24 cellular contexts compared by ENCODE assay signal in genomic region chrX:109299091-109299490, GRCh38.
"Had no signal": no experiment of that assay in that cellular context is flagged by ENCODE, and none has a peak within 500 bp of the region (broad histone marks: within the 10 kb centered on the region; RNA-seq: fewer than 3 reads in every experiment).

No MANE protein-coding gene starts in this region.

- H3K27ac ChIP-seq: adrenal gland, ascending aorta, coronary artery, epithelial cell of prostate, hepatocyte, transverse colon, vagina had no signal

- ATAC-seq: activated CD8-positive, alpha-beta T cell treated with anti-CD3 and anti-CD28 coated beads, Interleukin-2, amount 10 ng/mL, durations not matched to agents 7 days and 5 days; activated naive CD4-positive, alpha-beta T cell treated with anti-CD3 and anti-CD28 coated beads, Interleukin-2, amount 50 U/mL, for 72 hours; left cardiac atrium; sciatic nerve; stimulated activated naive B cell treated with anti-CD40 and anti-IgM and Interleukin-4, amounts not matched to agents 10 μg/mL and 1 μg/mL and 100 μg/mL, for 72 hours had no signal

- H3K9me3 ChIP-seq: adrenal gland, ascending aorta, transverse colon, vagina had no signal

- H3K36me3 ChIP-seq: adrenal gland, ascending aorta, transverse colon, vagina had no signal

- H3K27ac Mint-ChIP-seq: activated CD8-positive, alpha-beta T cell treated with anti-CD3 and anti-CD28 coated beads, Interleukin-2, amount 10 ng/mL, durations not matched to agents 7 days and 5 days; activated naive CD4-positive, alpha-beta T cell treated with anti-CD3 and anti-CD28 coated beads, Interleukin-2, amount 50 U/mL, for 72 hours; nephron progenitor cell; stimulated activated naive B cell treated with anti-CD40 and anti-IgM and Interleukin-4, amounts not matched to agents 10 μg/mL and 1 μg/mL and 100 μg/mL, for 72 hours had no signal

- DNase-seq: activated CD4-positive, alpha-beta T cell treated with anti-CD3 and anti-CD28 coated beads for 1 hour; activated CD4-positive, alpha-beta T cell treated with anti-CD3 and anti-CD28 coated beads, Interleukin-2, amount 50 U/mL, for 1 hour; activated CD8-positive, alpha-beta T cell treated with anti-CD3 and anti-CD28 coated beads, Interleukin-2, amount 10 ng/mL, durations not matched to agents 7 days and 5 days; activated gamma-delta T cell treated with Interleukin-2 at 50 U/mL for 16 hours; activated T-cell treated with anti-CD3 and anti-CD28 coated beads, Interleukin-2, amount 50 U/mL, for 1 hour; adrenal gland; glutamatergic neuron; islet precursor cell; left cardiac atrium; nephron progenitor cell; occipital lobe; small intestine; stimulated activated CD4-positive, alpha-beta T cell treated with anti-CD3 and anti-CD28 coated beads, Interleukin-2, amount 100 ng/mL, for 48 hours; stimulated activated CD8-positive, alpha-beta memory T cell treated with anti-CD3 and anti-CD28 coated beads, Interleukin-4, amount 100 ng/mL, for 48 hours; stimulated activated naive B cell treated with anti-CD40 and anti-IgM and Interleukin-4, amounts not matched to agents 10 μg/mL and 1 μg/mL and 100 μg/mL, for 72 hours; T-helper 9 cell; transverse colon had no signal

- H3K36me3 Mint-ChIP-seq: activated naive CD4-positive, alpha-beta T cell treated with anti-CD3 and anti-CD28 coated beads, Interleukin-2, amount 50 U/mL, for 72 hours; stimulated activated naive B cell treated with anti-CD40 and anti-IgM and Interleukin-4, amounts not matched to agents 10 μg/mL and 1 μg/mL and 100 μg/mL, for 72 hours had no signal

- H3K9me3 Mint-ChIP-seq: activated naive CD4-positive, alpha-beta T cell treated with anti-CD3 and anti-CD28 coated beads, Interleukin-2, amount 50 U/mL, for 72 hours; nephron progenitor cell; stimulated activated naive B cell treated with anti-CD40 and anti-IgM and Interleukin-4, amounts not matched to agents 10 μg/mL and 1 μg/mL and 100 μg/mL, for 72 hours had no signal

- H3K79me2 ChIP-seq: hepatocyte had no signal

- H3K4me3 Mint-ChIP-seq: activated CD8-positive, alpha-beta T cell treated with anti-CD3 and anti-CD28 coated beads, Interleukin-2, amount 10 ng/mL, durations not matched to agents 7 days and 5 days; nephron progenitor cell; stimulated activated naive B cell treated with anti-CD40 and anti-IgM and Interleukin-4, amounts not matched to agents 10 μg/mL and 1 μg/mL and 100 μg/mL, for 72 hours had no signal

- H3K4me2 ChIP-seq: hepatocyte had no signal

- H3K4me3 ChIP-seq: adrenal gland, ascending aorta, coronary artery, hepatocyte, transverse colon, vagina had no signal

- H3K4me1 ChIP-seq: adrenal gland, ascending aorta, transverse colon, vagina had no signal

- H2AFZ ChIP-seq: hepatocyte had no signal

- H3K4me1 Mint-ChIP-seq: nephron progenitor cell; stimulated activated naive B cell treated with anti-CD40 and anti-IgM and Interleukin-4, amounts not matched to agents 10 μg/mL and 1 μg/mL and 100 μg/mL, for 72 hours had no signal

- H3K27me3 ChIP-seq: ascending aorta, hepatocyte, transverse colon, vagina had no signal
